In genomic region chr5:59905217-59905616, GRCh38 we compare ENCODE assay signal across 25 cellular contexts.
"Had no signal": no experiment of that assay in that cellular context is flagged by ENCODE, and none has a peak within 500 bp of the region (broad histone marks: within the 10 kb centered on the region; RNA-seq: fewer than 3 reads in every experiment).

No MANE protein-coding gene starts in this region.

- DNase-seq: kidney glomerular epithelial cell; left cardiac atrium; lower lobe of right lung; mammary epithelial cell; mesenchymal stem cell; naive thymus-derived CD8-positive, alpha-beta T cell; nucleus accumbens; pancreas; posterior cingulate gyrus; psoas muscle; right lobe of liver; stimulated activated CD4-positive, alpha-beta T cell treated with anti-CD3 and anti-CD28 coated beads, Interleukin-1b, Interleukin-23, amount 100 ng/mL, for 48 hours; stimulated activated CD4-positive, alpha-beta T cell treated with anti-CD3 and anti-CD28 coated beads, Interleukin-2, amount 100 ng/mL, for 48 hours; stimulated activated naive B cell treated with anti-CD40 and anti-IgM and Interleukin-4, amounts not matched to agents 10 μg/mL and 1 μg/mL and 100 μg/mL, for 72 hours; stimulated activated naive CD8-positive, alpha-beta T cell treated with anti-CD3 and anti-CD28 coated beads, Interleukin-15, Interleukin-2, amounts not matched to agents 100 U/mL and 50 U/mL, for 24 hours; stomach; testis; thyroid gland; transverse colon; upper lobe of left lung had no signal

- H2AFZ ChIP-seq: hepatocyte had no signal

- H3K4me2 ChIP-seq: hepatocyte, smooth muscle cell had no signal

- H3K4me1 ChIP-seq: lower lobe of right lung, pancreas, psoas muscle, right atrium auricular region, right lobe of liver, stomach, testis, thyroid gland, transverse colon, upper lobe of left lung, vagina had no signal

- H3K79me2 ChIP-seq: hepatocyte had no signal

- H3K27me3 ChIP-seq: pancreas, right atrium auricular region, stomach, testis, thyroid gland, transverse colon, upper lobe of left lung, vagina had no signal

- H3K9me3 ChIP-seq: lower lobe of right lung, pancreas, psoas muscle, right atrium auricular region, right lobe of liver, stomach, testis, thyroid gland, transverse colon, upper lobe of left lung, vagina had no signal

- H3K27ac ChIP-seq: hepatocyte, lower lobe of right lung, pancreas, psoas muscle, right atrium auricular region, right lobe of liver, stomach, testis, thyroid gland, transverse colon, upper lobe of left lung, vagina had no signal

- ATAC-seq: left cardiac atrium; left lobe of liver; lower lobe of right lung; naive thymus-derived CD8-positive, alpha-beta T cell; pancreas; psoas muscle; right lobe of liver; stimulated activated naive B cell treated with anti-CD40 and anti-IgM and Interleukin-4, amounts not matched to agents 10 μg/mL and 1 μg/mL and 100 μg/mL, for 72 hours; stimulated activated naive CD8-positive, alpha-beta T cell treated with anti-CD3 and anti-CD28 coated beads, Interleukin-15, Interleukin-2, amounts not matched to agents 100 U/mL and 50 U/mL, for 24 hours had no signal

- H3K4me3 ChIP-seq: hepatocyte, lower lobe of right lung, pancreas, psoas muscle, right atrium auricular region, right lobe of liver, smooth muscle cell, stomach, testis, thyroid gland, transverse colon, upper lobe of left lung, vagina had no signal

- H3K36me3 ChIP-seq: lower lobe of right lung, pancreas, right atrium auricular region, right lobe of liver, stomach, thyroid gland, transverse colon, upper lobe of left lung, vagina had no signal
